21 cellular contexts compared by ENCODE assay signal in the genomic region with DNA sequence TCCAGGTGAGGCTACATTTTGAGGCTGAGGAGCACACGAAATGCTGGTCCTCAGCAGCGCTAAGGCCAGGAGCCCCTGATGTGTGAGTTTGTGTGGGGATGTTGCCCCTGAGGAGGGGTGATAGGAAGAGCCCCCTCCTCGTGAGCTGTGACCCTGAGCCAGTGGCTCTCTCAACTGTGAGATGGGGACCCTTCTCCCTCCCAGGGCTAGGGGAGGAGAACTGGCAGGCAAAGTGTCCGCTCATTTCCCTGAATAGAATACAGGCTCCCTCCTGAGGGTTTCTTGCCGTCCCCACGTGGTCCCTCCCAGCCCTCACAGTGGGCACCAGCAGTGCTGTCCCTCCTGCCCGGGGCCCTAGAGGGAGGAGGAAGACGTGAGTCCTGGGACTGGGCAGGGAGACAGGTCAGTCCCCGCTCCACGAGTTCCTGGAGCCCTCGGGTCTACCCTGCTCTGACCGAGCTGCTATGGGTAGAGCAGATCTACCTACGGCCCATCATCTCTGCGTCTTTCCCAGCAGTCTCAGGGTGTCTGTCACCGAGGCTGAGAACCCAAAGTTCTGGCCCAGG.
"Had no signal": no experiment of that assay in that cellular context is flagged by ENCODE, and none has a peak within 500 bp of the region (broad histone marks: within the 10 kb centered on the region; RNA-seq: fewer than 3 reads in every experiment).

No MANE protein-coding gene starts in this region.

- H3K9me3 Mint-ChIP-seq: activated T-helper 17 cell treated with anti-CD3 and anti-CD28 coated beads, Interleukin-2, amount 50 U/mL, for 72 hours; central memory CD8-positive, alpha-beta T cell; memory B cell had no signal

- H3K36me3 ChIP-seq: brain microvascular endothelial cell had no signal

- ATAC-seq: activated CD8-positive, alpha-beta T cell treated with anti-CD3 and anti-CD28 coated beads for 36 hours; activated T-helper 17 cell treated with anti-CD3 and anti-CD28 coated beads, Interleukin-2, amount 50 U/mL, for 72 hours; naive thymus-derived CD4-positive, alpha-beta T cell; SK-N-SH treated with all-trans-retinoic acid at 6 μM for 48 hours had no signal

- H3K27ac ChIP-seq: brain microvascular endothelial cell had no signal

- H3K27me3 Mint-ChIP-seq: activated CD8-positive, alpha-beta T cell treated with anti-CD3 and anti-CD28 coated beads for 36 hours; activated T-helper 17 cell treated with anti-CD3 and anti-CD28 coated beads, Interleukin-2, amount 50 U/mL, for 72 hours; central memory CD8-positive, alpha-beta T cell; memory B cell; naive thymus-derived CD4-positive, alpha-beta T cell had no signal

- DNase-seq: activated CD4-positive, alpha-beta T cell treated with anti-CD3 and anti-CD28 coated beads for 48 hours; activated CD4-positive, CD25-positive, alpha-beta regulatory T cell; activated CD8-positive, alpha-beta T cell treated with anti-CD3 and anti-CD28 coated beads for 36 hours; activated naive CD4-positive, alpha-beta T cell treated with anti-CD3 and anti-CD28 coated beads for 36 hours; activated T-cell treated with anti-CD3 and anti-CD28 coated beads, Interleukin-2, amount 50 U/mL, for 1 hour; effector CD4-positive, alpha-beta T cell; left lung; naive thymus-derived CD4-positive, alpha-beta T cell; stimulated activated CD4-positive, alpha-beta T cell treated with anti-CD3 and anti-CD28 coated beads, Interleukin-12 subunit alpha, Interleukin-12 subunit beta, amount 100 ng/mL, for 4 hours; stimulated activated CD4-positive, alpha-beta T cell treated with anti-CD3 and anti-CD28 coated beads, Interleukin-1b, Interleukin-23, amount 100 ng/mL, for 48 hours; stimulated activated naive CD4-positive, alpha-beta T cell treated with Interleukin-2 at 50 U/mL for 16 hours; T-helper 1 cell; T-helper 9 cell; trophoblast cell had no signal

- H3K27ac Mint-ChIP-seq: activated CD8-positive, alpha-beta T cell treated with anti-CD3 and anti-CD28 coated beads for 36 hours; activated naive CD4-positive, alpha-beta T cell treated with anti-CD3 and anti-CD28 coated beads for 36 hours; activated T-helper 17 cell treated with anti-CD3 and anti-CD28 coated beads, Interleukin-2, amount 50 U/mL, for 72 hours; memory B cell; naive thymus-derived CD4-positive, alpha-beta T cell had no signal

- H3K4me3 ChIP-seq: coronary artery, heart right ventricle, left lung had no signal

- H3K4me3 Mint-ChIP-seq: activated CD8-positive, alpha-beta T cell treated with anti-CD3 and anti-CD28 coated beads for 36 hours; activated naive CD4-positive, alpha-beta T cell treated with anti-CD3 and anti-CD28 coated beads for 36 hours; activated T-helper 17 cell treated with anti-CD3 and anti-CD28 coated beads, Interleukin-2, amount 50 U/mL, for 72 hours; central memory CD8-positive, alpha-beta T cell; memory B cell had no signal

- H3K27me3 ChIP-seq: brain microvascular endothelial cell, heart right ventricle, left lung had no signal
